Comparison of ENCODE assay signal across 2 cellular contexts in genomic region chr19:18655173-18655844, GRCh38.
TF ChIP-seq lines count a peak whose summit lies in the region.

No MANE protein-coding gene starts in this region.

TF ChIP-seq in IMR-90, 13 proteins besides CTCF, POLR2A, EP300 and RAD21:
- TF ChIP-seq MAZ (IDR thresholded peaks at IDR 0.05; ENCODE audit: borderline replicate concordance, low read depth, low read length) (no peak), ELK1 (IDR thresholded peaks at IDR 0.05; ENCODE audit: borderline replicate concordance, low read depth, low read length) (no peak), NFE2L2 (IDR thresholded peaks at IDR 0.05; ENCODE audit: low read depth, low read length) (no peak), CEBPB (IDR thresholded peaks at IDR 0.05; ENCODE audit: low read depth, low read length) (no peak)

TF ChIP-seq in H1, 55 proteins besides CTCF, POLR2A, EP300 and RAD21:
- TF ChIP-seq SP2 (IDR thresholded peaks at IDR 0.05; ENCODE audit: low read length) = no peak
- TF ChIP-seq HDAC6 (IDR thresholded peaks at IDR 0.05; ENCODE audit: low read depth, low read length) = no peak
- TF ChIP-seq ATF2 (IDR thresholded peaks at IDR 0.05; ENCODE audit: low read length) = no peak
- TF ChIP-seq EZH2 (IDR thresholded peaks at IDR 0.05; ENCODE audit: low read depth, low read length, severe bottlenecking) = no peak
- TF ChIP-seq CBX8 (IDR thresholded peaks at IDR 0.05; ENCODE audit: borderline replicate concordance, low read depth, low read length) = no peak
- TF ChIP-seq BRCA1 (IDR thresholded peaks at IDR 0.05; ENCODE audit: low read depth, low read length) = no peak
- TF ChIP-seq SIN3A (conservative IDR thresholded peaks at IDR 0.05 in 1 of 2, IDR thresholded peaks at IDR 0.05 in 1 of 2; ENCODE audit: low read depth in 1 of 2, low read length in 2 of 2) = no peak
- no peak for TF ChIP-seq KDM1A (IDR thresholded peaks at IDR 0.05; ENCODE audit: borderline replicate concordance, low read length)
- TF ChIP-seq ZNF274 (IDR thresholded peaks at IDR 0.05; ENCODE audit: borderline replicate concordance, extremely low read depth, low read length) = no peak
- no peak for TF ChIP-seq TAF1 (IDR thresholded peaks at IDR 0.05; ENCODE audit: low read depth, low read length)
- TF ChIP-seq POU5F1 (IDR thresholded peaks at IDR 0.05; ENCODE audit: low read depth, low read length) = no peak
- TF ChIP-seq CTBP2 (IDR thresholded peaks at IDR 0.05; ENCODE audit: borderline replicate concordance, insufficient read depth, insufficient read length, low read length) = no peak
TF ChIP-seq in H1: peak in this region for 0.
